ENCODE assay signal across 13 cellular contexts in genomic region chr4:55865228-55865806, GRCh38. TPM values are rescaled to one million over a fixed set of nuclear protein-coding genes. Genes with fewer than 3 reads are reported as not detected.
DNase-seq lines count a peak whose midpoint lies in the region; ATAC-seq and TF ChIP-seq lines count a peak whose summit lies in the region.
"Had no signal": no experiment of that assay in that cellular context is flagged by ENCODE, and none has a peak within 500 bp of the region (broad histone marks: within the 10 kb centered on the region; RNA-seq: fewer than 3 reads in every experiment).

No MANE protein-coding gene starts in this region.

- WGBS in endodermal cell (ENCODE audit: insufficient coverage in 1 of 2, insufficient read length in 1 of 2), 2 experiments: 97 to 100% methylated on average over 2 of the region's 2 CpGs

- DNase-seq in CD8-positive, alpha-beta memory T cell: no peak
- DNase-seq in RPMI7951 (ENCODE audit: low read depth) (peak; percentile 48), endodermal cell (no peak), osteocyte (ENCODE audit: extremely low spot score, unreplicated experiment) (no peak), midbrain (lab: John Stamatoyannopoulos, UW) (no peak)
- DNase-seq: aorta; DMS79; stimulated activated CD8-positive, alpha-beta memory T cell treated with anti-CD3 and anti-CD28 coated beads, Interleukin-4, amount 100 ng/mL, for 48 hours; WERI-Rb-1 had no signal

- H3K9ac ChIP-seq in endodermal cell (ENCODE audit: extremely low read depth, low read length, poor library complexity, severe bottlenecking): no peak overlapping the region

- peaks cover 19 to 38% (median 34%) of the 10 kb centered on the region in 3 donors for H3K4me1 Mint-ChIP-seq in CD8-positive, alpha-beta memory T cell
- no peaks in the 10 kb centered on the region for H3K4me1 Mint-ChIP-seq in endodermal cell
- H3K4me1 Mint-ChIP-seq in osteocyte (ENCODE audit: unreplicated experiment): peaks cover 28% of the 10 kb centered on the region

- H3K36me3 Mint-ChIP-seq in CD8-positive, alpha-beta memory T cell: peaks cover 11 to 70% (median 20%) of the 10 kb centered on the region in 3 donors
- H3K36me3 Mint-ChIP-seq in endodermal cell (ENCODE audit: low read depth): peaks cover 25% of the 10 kb centered on the region
- peaks cover 26% of the 10 kb centered on the region for H3K36me3 Mint-ChIP-seq in osteocyte (ENCODE audit: unreplicated experiment)

- POLR2A ChIA-PET in CD8-positive, alpha-beta memory T cell (lab: Charles Lee): interaction anchor here (0.8 kb wide), 1 partner anchor 80 kb away, joined by 5 read pairs; no protein-coding TSS in a partner anchor

- H3K9me3 ChIP-seq in CD8-positive, alpha-beta memory T cell (ENCODE audit: low read length): no peaks in the 10 kb centered on the region
- H3K9me3 ChIP-seq in endodermal cell (ENCODE audit: control insufficient read depth, low read length): no peaks in the 10 kb centered on the region
- H3K9me3 ChIP-seq: prostate gland had no signal

- no peaks in the 10 kb centered on the region for H3K27me3 ChIP-seq in CD8-positive, alpha-beta memory T cell (ENCODE audit: insufficient read depth, low read length, poor library complexity, severe bottlenecking)
- H3K27me3 ChIP-seq in endodermal cell (ENCODE audit: control insufficient read depth, insufficient read depth, low read length, poor library complexity, severe bottlenecking): no peaks in the 10 kb centered on the region

- peak overlapping the region; percentile 1 for H3K27ac ChIP-seq in CD8-positive, alpha-beta memory T cell (ENCODE audit: low read depth, low read length)
- no peak overlapping the region for H3K27ac ChIP-seq in endodermal cell (ENCODE audit: low read depth, low read length)
- H3K27ac ChIP-seq: prostate gland, WERI-Rb-1 had no signal

- no peaks in the 10 kb centered on the region for H3K27me3 Mint-ChIP-seq in CD8-positive, alpha-beta memory T cell
- no peaks in the 10 kb centered on the region for H3K27me3 Mint-ChIP-seq in endodermal cell (ENCODE audit: insufficient read depth)
- H3K27me3 Mint-ChIP-seq in osteocyte (ENCODE audit: unreplicated experiment): no peaks in the 10 kb centered on the region

- H3K9me3 Mint-ChIP-seq in CD8-positive, alpha-beta memory T cell: no peaks in the 10 kb centered on the region
- no peaks in the 10 kb centered on the region for H3K9me3 Mint-ChIP-seq in endodermal cell
- no peaks in the 10 kb centered on the region for H3K9me3 Mint-ChIP-seq in osteocyte (ENCODE audit: unreplicated experiment)

- TF ChIP-seq CTCF in endodermal cell (conservative IDR thresholded peaks at IDR 0.05) (no peak), osteocyte (IDR thresholded peaks at IDR 0.05) (no peak)

- H3K4me1 ChIP-seq in CD8-positive, alpha-beta memory T cell (ENCODE audit: insufficient read depth, low read length): no peaks in the 10 kb centered on the region
- no peaks in the 10 kb centered on the region for H3K4me1 ChIP-seq in endodermal cell (ENCODE audit: control insufficient read depth, insufficient read depth, low read length)
- H3K4me1 ChIP-seq: prostate gland had no signal

- H3K36me3 ChIP-seq in CD8-positive, alpha-beta memory T cell (ENCODE audit: insufficient read depth, low read length): peaks cover 30% of the 10 kb centered on the region
- peaks cover 55% of the 10 kb centered on the region for H3K36me3 ChIP-seq in endodermal cell (ENCODE audit: control insufficient read depth, insufficient read depth, low read length)
- H3K36me3 ChIP-seq: prostate gland, WERI-Rb-1 had no signal

- no peak overlapping the region for H3K4me3 ChIP-seq in CD8-positive, alpha-beta memory T cell (ENCODE audit: low read length)
- H3K4me3 ChIP-seq in endodermal cell (ENCODE audit: low read length): no peak overlapping the region
- H3K4me3 ChIP-seq: prostate gland had no signal

- H3K27ac Mint-ChIP-seq in CD8-positive, alpha-beta memory T cell: peak overlapping the region in 5 of 8 donors; percentile 44 to 89 (median 52)
- H3K27ac Mint-ChIP-seq in endodermal cell (peak overlapping the region; percentile 13), osteocyte (ENCODE audit: unreplicated experiment) (peak overlapping the region; percentile 93)

- no peak overlapping the region for H3K4me3 Mint-ChIP-seq in CD8-positive, alpha-beta memory T cell
- no peak overlapping the region for H3K4me3 Mint-ChIP-seq in endodermal cell
- peak overlapping the region; percentile 27 for H3K4me3 Mint-ChIP-seq in osteocyte (ENCODE audit: unreplicated experiment)

- CTCF ChIA-PET in CD8-positive, alpha-beta memory T cell (lab: Charles Lee): interaction anchor here (1.1 to 2.4 kb wide), 4 partner anchors 12 to 83 kb away, joined by 3 to 14 read pairs (median 5); partner anchors contain the start of genes CEP135 and EXOC1

- no peak for ATAC-seq in HG02884 (IDR thresholded peaks at IDR 0.05; ENCODE audit: unreplicated experiment)
- ATAC-seq in HG03571 (IDR thresholded peaks at IDR 0.05; ENCODE audit: unreplicated experiment): no peak
- no peak for ATAC-seq in GM21360 (IDR thresholded peaks at IDR 0.05; ENCODE audit: unreplicated experiment)

RNA-seq across cellular contexts. Expression of gene EXOC1, which starts 11.9 kb away (rescaled TPM):
- total RNA-seq in CD8-positive, alpha-beta memory T cell: 10 to 100 TPM; 23.4 to 24.6 TPM
- 13.3 TPM for polyA plus RNA-seq in CD8-positive, alpha-beta memory T cell
- total RNA-seq in RPMI7951 (2014; rRNA removed; shearing (Covaris generic)): 27.7 and 29.1 TPM in 2 replicates
- 10 to 100 TPM; 26.5 to 26.9 TPM for total RNA-seq in endodermal cell
- 31.5 TPM for polyA plus RNA-seq in endodermal cell (2013, experiment 1 of 2)
- 28.5 TPM for polyA plus RNA-seq in endodermal cell (2013, experiment 2 of 2)
- 31.8 and 33.3 TPM in 2 replicates for total RNA-seq in osteocyte

RNA-seq across cellular contexts. Expression of gene EXOC1L, which starts 45.7 kb away (rescaled TPM):
- total RNA-seq in CD8-positive, alpha-beta memory T cell: not detected
- polyA plus RNA-seq in CD8-positive, alpha-beta memory T cell: not detected
- not detected in 2 replicates for total RNA-seq in RPMI7951 (2014; rRNA removed; shearing (Covaris generic))
- not detected for total RNA-seq in endodermal cell
- not detected for polyA plus RNA-seq in endodermal cell (2013, experiment 1 of 2)
- not detected for polyA plus RNA-seq in endodermal cell (2013, experiment 2 of 2)
- not detected in 2 replicates for total RNA-seq in osteocyte
- total RNA-seq: aorta, prostate gland had no signal
- polyA plus RNA-seq: aorta had no signal

Comparison
In these comparisons a context has a peak if more than half of its experiments do, and no peak if none do; other contexts are left out.
1. H3K27ac Mint-ChIP-seq: peak in every context shown above with its lines; median percentile 93 in osteocyte; 52 in CD8-positive, alpha-beta memory T cell; 13 in endodermal cell.